Comparison of ENCODE assay signal across 8 cellular contexts in genomic region chr11:59615132-59615636, GRCh38. TPM values are rescaled to one million over a fixed set of nuclear protein-coding genes. Genes with fewer than 3 reads are reported as not detected.
DNase-seq lines count a peak whose midpoint lies in the region; ATAC-seq and TF ChIP-seq lines count a peak whose summit lies in the region.

No MANE protein-coding gene starts in this region.

- peaks cover 43% of the 10 kb centered on the region for H3K79me2 ChIP-seq in neural progenitor cell (ENCODE audit: low read depth)

- TF ChIP-seq POLR2A in GM18505 (IDR thresholded peaks at IDR 0.05; ENCODE audit: borderline replicate concordance, extremely low read depth, insufficient read depth, insufficient read length) = peak; percentile 13

- H3K27ac ChIP-seq in neural progenitor cell (peak overlapping the region; percentile 77), stomach smooth muscle (ENCODE audit: low read length) (peak overlapping the region; percentile 81)

- H3K9me3 Mint-ChIP-seq in activated T-cell treated with anti-CD3 and anti-CD28 coated beads, Interleukin-2, amount 50 U/mL, for 4 hours = no peaks in the 10 kb centered on the region
- no peaks in the 10 kb centered on the region for H3K9me3 Mint-ChIP-seq in neural progenitor cell

- H3K4me1 ChIP-seq in neural progenitor cell (peaks cover 16% of the 10 kb centered on the region), stomach smooth muscle (ENCODE audit: control insufficient read depth, insufficient read depth, low read length) (peaks cover 28% of the 10 kb centered on the region)

- H3K27ac Mint-ChIP-seq in neural progenitor cell = peak overlapping the region; percentile 44

- H3K9ac ChIP-seq in neural progenitor cell (peak overlapping the region; percentile 82), stomach smooth muscle (ENCODE audit: low read length in 2 of 2) (peak overlapping the region; percentile 79 to 83)

- DNase-seq in NCI-H526 (lab: John Stamatoyannopoulos, UW) (peak; percentile 40 to 68), fibroblast of mammary gland (ENCODE audit: low read depth) (no peak), neural progenitor cell (ENCODE audit: low spot score) (no peak)
- DNase-seq in activated T-cell treated with anti-CD3 and anti-CD28 coated beads, Interleukin-2, amount 50 U/mL, for 4 hours = peak; percentile 59

- ATAC-seq in GM18505 (IDR thresholded peaks at IDR 0.05; ENCODE audit: unreplicated experiment) (peak; percentile 11), HG02885 (IDR thresholded peaks at IDR 0.05; ENCODE audit: poor library complexity, unreplicated experiment) (peak; percentile 14), HG03378 (IDR thresholded peaks at IDR 0.05; ENCODE audit: unreplicated experiment) (no peak)
- peak; percentile 13 for ATAC-seq in activated T-cell treated with anti-CD3 and anti-CD28 coated beads, Interleukin-2, amount 50 U/mL, for 4 hours

- no peak for TF ChIP-seq CTCF in fibroblast of mammary gland (conservative IDR thresholded peaks at IDR 0.05; ENCODE audit: control insufficient read depth, insufficient read depth, low read depth, low read length)
- TF ChIP-seq CTCF in neural progenitor cell (IDR thresholded peaks at IDR 0.05) = no peak

- H3K27me3 ChIP-seq in neural progenitor cell (no peaks in the 10 kb centered on the region), stomach smooth muscle (ENCODE audit: control insufficient read depth in 1 of 2, insufficient read depth in 2 of 2, low read length in 2 of 2) (no peaks in the 10 kb centered on the region)

- peaks cover 9% of the 10 kb centered on the region for H3F3A ChIP-seq in neural progenitor cell (ENCODE audit: low read depth)

- no peak overlapping the region for H2AFZ ChIP-seq in neural progenitor cell (replicated peaks)

- H4K20me1 ChIP-seq in neural progenitor cell (ENCODE audit: low read depth) = peaks cover 37% of the 10 kb centered on the region

- H3K27me3 Mint-ChIP-seq in activated T-cell treated with anti-CD3 and anti-CD28 coated beads, Interleukin-2, amount 50 U/mL, for 4 hours (ENCODE audit: low read depth) = no peaks in the 10 kb centered on the region
- H3K27me3 Mint-ChIP-seq in neural progenitor cell (ENCODE audit: insufficient read depth, low read depth) = peaks cover 5% of the 10 kb centered on the region

- H3K36me3 Mint-ChIP-seq in activated T-cell treated with anti-CD3 and anti-CD28 coated beads, Interleukin-2, amount 50 U/mL, for 4 hours (ENCODE audit: insufficient read depth) = peaks cover 18% of the 10 kb centered on the region
- no peaks in the 10 kb centered on the region for H3K36me3 Mint-ChIP-seq in neural progenitor cell

- H3K9me3 ChIP-seq in neural progenitor cell (ENCODE audit: low read depth) = no peaks in the 10 kb centered on the region
- no peaks in the 10 kb centered on the region for H3K9me3 ChIP-seq in stomach smooth muscle (ENCODE audit: control insufficient read depth in 2 of 2, low read length in 2 of 2)

- H3K4me3 Mint-ChIP-seq in activated T-cell treated with anti-CD3 and anti-CD28 coated beads, Interleukin-2, amount 50 U/mL, for 4 hours = peak overlapping the region; percentile 92
- peak overlapping the region; percentile 93 for H3K4me3 Mint-ChIP-seq in neural progenitor cell

- H3K4me2 ChIP-seq in neural progenitor cell = peak overlapping the region; percentile 85

- H3K4me3 ChIP-seq in fibroblast of mammary gland (ENCODE audit: control insufficient read depth, low read depth, low read length) (peak overlapping the region; percentile 92), neural progenitor cell (peak overlapping the region; percentile 96), stomach smooth muscle (ENCODE audit: low read length in 2 of 2) (peak overlapping the region; percentile 88 to 97)

- H3K4me1 Mint-ChIP-seq in activated T-cell treated with anti-CD3 and anti-CD28 coated beads, Interleukin-2, amount 50 U/mL, for 4 hours (ENCODE audit: low read depth) = peaks cover 45% of the 10 kb centered on the region
- peaks cover 29% of the 10 kb centered on the region for H3K4me1 Mint-ChIP-seq in neural progenitor cell

- H3K36me3 ChIP-seq in neural progenitor cell = no peaks in the 10 kb centered on the region
- peaks cover 2 to 3% of the 10 kb centered on the region in 2 donors for H3K36me3 ChIP-seq in stomach smooth muscle (ENCODE audit: control insufficient read depth in 2 of 2, insufficient read depth in 2 of 2, low read length in 2 of 2)

RNA-seq across cellular contexts. Expression of gene OSBP, which starts 0.4 kb away (rescaled TPM):
- 10 to 100 TPM; 32.5 to 39.4 (median 35.4) TPM for total RNA-seq in activated T-cell treated with anti-CD3 and anti-CD28 coated beads, Interleukin-2, amount 50 U/mL, for 4 hours
- total RNA-seq in neural progenitor cell (ENCODE audit: low replicate concordance) = 20.1 and 22.7 TPM in 2 replicates

RNA-seq across cellular contexts. Expression of gene PATL1, which starts 53.7 kb away (rescaled TPM):
- 10 to 100 TPM; 51.3 to 56.2 (median 52.1) TPM for total RNA-seq in activated T-cell treated with anti-CD3 and anti-CD28 coated beads, Interleukin-2, amount 50 U/mL, for 4 hours
- total RNA-seq in neural progenitor cell (ENCODE audit: low replicate concordance) = 15.3 and 16.0 TPM in 2 replicates

Comparison
In these comparisons a context has a peak if more than half of its experiments do, and no peak if none do; other contexts are left out.
1. DNase-seq: peak in NCI-H526 (2 of 2) and activated T-cell treated with anti-CD3 and anti-CD28 coated beads, Interleukin-2, amount 50 U/mL, for 4 hours (single experiment); none in fibroblast of mammary gland (single experiment) and neural progenitor cell (single experiment).
2. Peak in every context shown above with its lines, with median percentiles within 50 percentile points of each other: H3K4me3 ChIP-seq.